In the genomic region with DNA sequence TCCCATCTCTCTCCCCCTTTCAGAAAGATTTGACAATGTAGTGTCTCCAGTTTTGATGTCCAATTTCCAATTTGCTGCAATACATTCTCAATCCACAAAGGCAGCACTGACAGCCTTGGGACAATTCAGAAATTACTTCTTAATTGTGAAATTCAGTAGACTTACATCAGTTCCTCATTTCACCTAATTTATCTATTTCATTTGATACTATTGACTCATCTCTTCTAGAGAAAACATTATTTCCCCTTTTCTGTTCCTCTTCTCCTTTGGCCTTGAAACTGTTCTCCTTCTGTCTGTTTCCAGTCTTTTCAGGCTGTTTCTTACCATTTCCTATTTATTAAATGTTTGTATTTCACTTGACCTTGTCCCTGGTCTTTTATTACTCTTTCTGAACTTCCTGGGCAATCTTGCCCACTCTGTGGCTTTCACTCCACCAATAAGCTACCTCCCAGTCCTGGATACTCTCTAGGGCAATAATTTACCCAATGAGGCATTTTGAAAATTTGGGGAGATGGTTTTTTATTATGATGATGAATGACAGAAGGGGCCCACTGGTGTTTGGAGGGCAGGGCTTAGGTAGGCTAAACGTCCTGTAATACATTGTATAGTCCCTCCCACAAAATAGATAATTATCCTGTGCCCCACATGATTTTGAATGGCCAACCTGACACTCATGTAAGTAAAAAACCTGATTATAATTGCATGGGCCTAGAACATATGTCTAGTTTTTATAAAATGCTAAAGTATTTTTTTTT, we compare ENCODE assay signal across 10 cellular contexts.
A peak's percentile ranks its signal among the peaks of the same experiment; 100 is the strongest.
DNase-seq lines count a peak whose midpoint lies in the region; ATAC-seq, FAIRE-seq and TF ChIP-seq lines count a peak whose summit lies in the region.
"Had no signal": no experiment of that assay in that cellular context is flagged by ENCODE, and none has a peak within 500 bp of the region (broad histone marks: within the 10 kb centered on the region; RNA-seq: fewer than 3 reads in every experiment).

No MANE protein-coding gene starts in this region.

- H3K27me3 ChIP-seq in layer of hippocampus (ENCODE audit: control insufficient read depth, insufficient read depth, low read length): no peaks in the 10 kb centered on the region

- no peak for FAIRE-seq in kidney (lab: Jason Lieb, UNC)

- ATAC-seq in GM18861 (IDR thresholded peaks at IDR 0.05; ENCODE audit: unreplicated experiment) (peak; percentile 95), GM21786 (IDR thresholded peaks at IDR 0.05; ENCODE audit: unreplicated experiment) (peak; percentile 94), HG03520 (IDR thresholded peaks at IDR 0.05; ENCODE audit: unreplicated experiment) (peak; percentile 93)
- ATAC-seq: activated naive CD8-positive, alpha-beta T cell treated with anti-CD3 and anti-CD28 coated beads, Interleukin-2, amount 50 U/mL, for 24 hours had no signal

- H3K4me1 ChIP-seq in kidney (ENCODE audit: control insufficient read depth in 1 of 2, insufficient read depth in 1 of 2, low read depth in 1 of 2, low read length in 2 of 2): no peaks in the 10 kb centered on the region

- H3K4me3 ChIP-seq in coronary artery (no peak overlapping the region), kidney (ENCODE audit: low read length in 2 of 2) (no peak overlapping the region)

- H3K9me3 ChIP-seq in kidney (ENCODE audit: control insufficient read depth in 1 of 2, low read length in 2 of 2): no peaks in the 10 kb centered on the region

- no peak overlapping the region for H3K9ac ChIP-seq in kidney (ENCODE audit: low read length in 2 of 2)

- H3K27ac ChIP-seq in layer of hippocampus (ENCODE audit: low read depth, low read length) (peak overlapping the region; percentile 5), coronary artery (no peak overlapping the region), kidney (ENCODE audit: low read depth in 2 of 2, low read length in 2 of 2) (no peak overlapping the region)

- intact Hi-C loops in kidney (cut with DNase I): no loop called here

- no peaks in the 10 kb centered on the region for H3K36me3 ChIP-seq in kidney (ENCODE audit: control insufficient read depth in 1 of 2, insufficient read depth in 2 of 2, low read length in 2 of 2)

- no peak for TF ChIP-seq CTCF in coronary artery (IDR thresholded peaks at IDR 0.05)
- TF ChIP-seq CTCF in kidney (IDR thresholded peaks at IDR 0.05; ENCODE audit: borderline replicate concordance, extremely low read depth, insufficient read depth): no peak

- no peak for DNase-seq in C1 segment of cervical spinal cord (lab: John Stamatoyannopoulos, UW)
- no peak for DNase-seq in mucosa of gallbladder (ENCODE audit: low spot score)
- no peak for DNase-seq in coronary artery (ENCODE audit: low spot score)
- DNase-seq in kidney: no peak
- DNase-seq: activated naive CD8-positive, alpha-beta T cell treated with anti-CD3 and anti-CD28 coated beads, Interleukin-2, amount 50 U/mL, for 24 hours; T1000 had no signal
